20 cellular contexts compared by ENCODE assay signal in the genomic region with DNA sequence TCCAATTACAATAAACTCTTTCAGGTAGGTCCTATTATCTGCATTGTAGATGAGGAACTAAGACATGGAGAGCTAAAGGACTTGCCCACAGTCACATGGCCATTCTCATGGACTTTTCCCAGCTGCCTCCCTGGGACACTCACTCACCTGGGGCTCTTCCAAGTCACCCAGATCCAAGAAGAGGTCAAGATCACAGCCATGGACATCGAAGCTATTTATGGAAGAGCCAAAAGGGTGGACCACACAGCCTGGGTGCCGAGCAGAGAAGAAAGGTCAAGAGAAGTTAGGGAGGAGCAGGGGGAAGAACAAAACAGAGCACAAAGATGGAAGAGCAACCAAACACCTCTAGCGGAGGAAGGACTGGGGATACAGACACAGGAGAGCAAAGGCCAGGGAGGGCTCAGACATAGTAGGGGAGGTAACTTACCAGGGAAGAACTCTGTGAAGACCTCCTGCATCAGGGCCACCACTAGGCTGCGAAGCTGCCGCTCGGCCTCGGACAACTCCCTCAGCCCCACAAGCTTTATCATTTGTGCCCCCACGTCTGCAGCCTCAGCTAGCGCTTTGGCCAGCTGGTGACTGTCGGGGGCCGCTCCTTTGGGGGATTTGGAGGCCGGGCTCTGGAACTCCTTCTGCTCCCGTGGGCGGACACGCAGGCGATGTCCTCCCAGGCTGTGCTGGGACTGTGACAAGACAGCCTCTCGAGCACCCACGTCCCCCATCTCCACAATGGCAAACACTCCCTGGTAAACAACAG. TPM values are rescaled to one million over a fixed set of nuclear protein-coding genes. Genes with fewer than 3 reads are reported as not detected.
DNase-seq lines count a peak whose midpoint lies in the region; ATAC-seq and TF ChIP-seq lines count a peak whose summit lies in the region.
"Had no signal": no experiment of that assay in that cellular context is flagged by ENCODE, and none has a peak within 500 bp of the region (broad histone marks: within the 10 kb centered on the region; RNA-seq: fewer than 3 reads in every experiment).

No MANE protein-coding gene starts in this region.

- CTCF ChIA-PET in activated CD4-positive, alpha-beta T cell treated with anti-CD3 and anti-CD28 coated beads for 36 hours (lab: Charles Lee): interaction anchor here (0.5 to 1.1 kb wide), 2 partner anchors 10 to 156 kb away, joined by 3 read pairs; a partner anchor contains a TSS
- CTCF ChIA-PET in HEK293 (lab: Yijun Ruan, JAX): interaction anchor here (1.4 kb wide), 1 partner anchor 30 kb away, joined by 5 read pairs; no protein-coding TSS in a partner anchor

- no peak overlapping the region for H3K27ac ChIP-seq in HEK293 (ENCODE audit: extremely low read depth, low read depth, low read length)
- H3K27ac ChIP-seq: GM23248, HL-60 had no signal

- TF ChIP-seq CTCF in HEK293 (tag by site-specific recombination; IDR thresholded peaks at IDR 0.05): no peak
- TF ChIP-seq CTCF in chondrocyte (IDR thresholded peaks at IDR 0.05): no peak

- H3K27ac Mint-ChIP-seq in activated CD4-positive, alpha-beta T cell treated with anti-CD3 and anti-CD28 coated beads for 36 hours: peak overlapping the region; percentile 63
- H3K27ac Mint-ChIP-seq in chondrocyte (ENCODE audit: unreplicated experiment): no peak overlapping the region

- H3K27me3 Mint-ChIP-seq in activated CD4-positive, alpha-beta T cell treated with anti-CD3 and anti-CD28 coated beads for 36 hours: no peaks in the 10 kb centered on the region
- H3K27me3 Mint-ChIP-seq in chondrocyte (ENCODE audit: low read depth): no peaks in the 10 kb centered on the region

- H3K9me3 ChIP-seq in HEK293 (ENCODE audit: control insufficient read depth, insufficient read depth, low read depth, low read length): no peaks in the 10 kb centered on the region
- H3K9me3 ChIP-seq: HAP-1 had no signal

- H3K4me3 Mint-ChIP-seq in activated CD4-positive, alpha-beta T cell treated with anti-CD3 and anti-CD28 coated beads for 36 hours: no peak overlapping the region
- H3K4me3 Mint-ChIP-seq in chondrocyte (ENCODE audit: unreplicated experiment): no peak overlapping the region
- H3K4me3 Mint-ChIP-seq: CD14-positive monocyte had no signal

- peaks cover 4 to 75% of the 10 kb centered on the region in 2 experiments; a peak in 2 of 3 replicates for H3K36me3 ChIP-seq in HEK293 (ENCODE audit: control insufficient read depth in 2 of 2, insufficient read depth in 1 of 2, low read length in 2 of 2)

- H3K4me1 ChIP-seq in HEK293 (ENCODE audit: control insufficient read depth, insufficient read depth, low read length): no peaks in the 10 kb centered on the region
- H3K4me1 ChIP-seq: HAP-1 had no signal

- no peak for ATAC-seq in activated CD4-positive, alpha-beta T cell treated with anti-CD3 and anti-CD28 coated beads for 36 hours
- no peak for ATAC-seq in HG02798 (IDR thresholded peaks at IDR 0.05; ENCODE audit: poor library complexity, unreplicated experiment)
- ATAC-seq: Panc1 had no signal

- H3K36me3 Mint-ChIP-seq in activated CD4-positive, alpha-beta T cell treated with anti-CD3 and anti-CD28 coated beads for 36 hours (ENCODE audit: low read depth): peaks cover 28% of the 10 kb centered on the region
- H3K36me3 Mint-ChIP-seq in chondrocyte (ENCODE audit: low read depth): peaks cover 10% of the 10 kb centered on the region

- DNase-seq in activated CD4-positive, alpha-beta T cell treated with anti-CD3 and anti-CD28 coated beads for 36 hours: no peak
- DNase-seq in activated CD4-positive, alpha-beta T cell treated with anti-CD3 and anti-CD28 coated beads for 4 hours: no peak
- DNase-seq in chondrocyte (ENCODE audit: low spot score) (peak; percentile 72), posterior vena cava (ENCODE audit: low spot score) (peak; percentile 61), SK-N-DZ (ENCODE audit: low spot score) (no peak), NCI-H510A treated with DMSO at 0.1 percent for 48 hours (lab: John Stamatoyannopoulos, UW) (no peak)
- DNase-seq: 8988T, COR-L47, DMS 273 treated with DMSO at 0.1 percent for 48 hours, DND-41, GM23248, NCI-H1092 treated with DMSO at 0.1 percent for 48 hours, NCI-H2081, NCI-H446 treated with DMSO at 0.1 percent for 48 hours had no signal

- no peak overlapping the region for H3K4me3 ChIP-seq in HEK293 (ENCODE audit: low read depth, low read length)
- H3K4me3 ChIP-seq: GM23248, HAP-1 had no signal

- peaks cover 3% of the 10 kb centered on the region for H3K4me1 Mint-ChIP-seq in activated CD4-positive, alpha-beta T cell treated with anti-CD3 and anti-CD28 coated beads for 36 hours
- H3K4me1 Mint-ChIP-seq in chondrocyte (ENCODE audit: low read depth): peaks cover 9% of the 10 kb centered on the region

- POLR2A ChIA-PET in activated CD4-positive, alpha-beta T cell treated with anti-CD3 and anti-CD28 coated beads for 36 hours (lab: Charles Lee): no interaction called here
- POLR2A ChIA-PET in HEK293 (lab: Yijun Ruan, JAX): interaction anchor here (2.0 to 2.5 kb wide), 2 partner anchors 7 to 10 kb away, joined by 10 to 13 read pairs; a partner anchor contains a TSS

- intact Hi-C loops in activated CD4-positive, alpha-beta T cell treated with anti-CD3 and anti-CD28 coated beads for 36 hours (cut with DNase I, micrococcal nuclease): no loop called here
- intact Hi-C loops in posterior vena cava (cut with DNase I): no loop called here

- no peaks in the 10 kb centered on the region for H3K9me3 Mint-ChIP-seq in activated CD4-positive, alpha-beta T cell treated with anti-CD3 and anti-CD28 coated beads for 36 hours (ENCODE audit: low read depth)
- no peaks in the 10 kb centered on the region for H3K9me3 Mint-ChIP-seq in chondrocyte (ENCODE audit: low read depth)
- H3K9me3 Mint-ChIP-seq: CD14-positive monocyte had no signal

TF ChIP-seq in HEK293, 187 proteins besides CTCF, POLR2A, EP300 and RAD21 (continues in another document):
- TF ChIP-seq ZNF341 (tag by site-specific recombination; IDR thresholded peaks at IDR 0.05; ENCODE audit: low read depth) (peak; percentile 65), ZNF571 (tag by site-specific recombination; IDR thresholded peaks at IDR 0.05) (no peak), ZNF391 (tag by site-specific recombination; IDR thresholded peaks at IDR 0.05; ENCODE audit: borderline replicate concordance, low read depth) (no peak), ZNF658 (tag by site-specific recombination; IDR thresholded peaks at IDR 0.05) (no peak)
- TF ChIP-seq, protein P1, sequence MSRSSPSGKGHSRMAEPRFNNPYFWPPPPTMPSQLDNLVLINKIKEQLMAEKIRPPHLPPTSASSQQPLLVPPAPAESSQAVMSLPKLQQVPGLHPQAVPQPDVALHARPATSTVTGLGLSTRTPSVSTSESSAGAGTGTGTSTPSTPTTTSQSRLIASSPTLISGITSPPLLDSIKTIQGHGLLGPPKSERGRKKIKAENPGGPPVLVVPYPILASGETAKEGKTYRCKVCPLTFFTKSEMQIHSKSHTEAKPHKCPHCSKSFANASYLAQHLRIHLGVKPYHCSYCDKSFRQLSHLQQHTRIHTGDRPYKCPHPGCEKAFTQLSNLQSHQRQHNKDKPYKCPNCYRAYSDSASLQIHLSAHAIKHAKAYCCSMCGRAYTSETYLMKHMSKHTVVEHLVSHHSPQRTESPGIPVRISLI (tag by site-specific recombination; IDR thresholded peaks at IDR 0.05): no peak

RNA-seq across cellular contexts. Expression of a gene that starts 7.4 kb away (rescaled TPM):
- 1,000 to 10,000 TPM; 1,986 to 2,351 TPM for total RNA-seq in activated CD4-positive, alpha-beta T cell treated with anti-CD3 and anti-CD28 coated beads for 36 hours
- total RNA-seq in chondrocyte: 1,000 to 1,202 TPM (median 1,017 TPM) in 3 replicates
- total RNA-seq in posterior vena cava: 100 to 1,000 TPM; 706 to 749 TPM
- 3,065 and 3,261 TPM in 2 replicates for polyA plus RNA-seq in SK-N-DZ (2014; cell fraction: cytosol; rRNA removed)
- 1,095 and 1,442 TPM in 2 replicates for polyA plus RNA-seq in SK-N-DZ (2014; cell fraction: nucleus; rRNA removed)

RNA-seq across cellular contexts. Expression of a gene that starts 10.2 kb away (rescaled TPM):
- 10 to 100 TPM; 32.5 to 36.0 TPM for total RNA-seq in activated CD4-positive, alpha-beta T cell treated with anti-CD3 and anti-CD28 coated beads for 36 hours
- total RNA-seq in chondrocyte: 9.6 to 15.2 TPM (median 11.8 TPM) in 3 replicates
- total RNA-seq in posterior vena cava: 10 to 100 TPM; 10.7 to 14.1 TPM
- 29.3 and 33.3 TPM in 2 replicates for polyA plus RNA-seq in SK-N-DZ (2014; cell fraction: cytosol; rRNA removed)
- 46.7 and 63.7 TPM in 2 replicates for polyA plus RNA-seq in SK-N-DZ (2014; cell fraction: nucleus; rRNA removed)

RNA-seq across cellular contexts. Expression of a gene that starts 20.5 kb away (rescaled TPM):
- 100 to 1,000 TPM; 159 to 179 TPM for total RNA-seq in activated CD4-positive, alpha-beta T cell treated with anti-CD3 and anti-CD28 coated beads for 36 hours
- total RNA-seq in chondrocyte (81.7 to 89.3 TPM (median 83.0 TPM) in 3 replicates), posterior vena cava (10 to 100 TPM; 56.5 to 67.2 TPM)
- polyA plus RNA-seq in SK-N-DZ (2014; cell fraction: cytosol; rRNA removed): 105 and 108 TPM in 2 replicates
- 223 and 244 TPM in 2 replicates for polyA plus RNA-seq in SK-N-DZ (2014; cell fraction: nucleus; rRNA removed)

RNA-seq across cellular contexts. Expression of a gene that starts 31.4 kb away (rescaled TPM):
- 100 to 1,000 TPM; 101 to 112 TPM for total RNA-seq in activated CD4-positive, alpha-beta T cell treated with anti-CD3 and anti-CD28 coated beads for 36 hours
- 55.2 to 76.6 TPM (median 58.9 TPM) in 3 replicates for total RNA-seq in chondrocyte
- total RNA-seq in posterior vena cava: 10 to 100 TPM; 58.7 to 63.8 TPM
- polyA plus RNA-seq in SK-N-DZ (2014; cell fraction: cytosol; rRNA removed): 22.8 and 24.5 TPM in 2 replicates
- 193 and 259 TPM in 2 replicates for polyA plus RNA-seq in SK-N-DZ (2014; cell fraction: nucleus; rRNA removed)

RNA-seq across cellular contexts. Expression of a gene that starts 31.9 kb away (rescaled TPM):
- total RNA-seq in activated CD4-positive, alpha-beta T cell treated with anti-CD3 and anti-CD28 coated beads for 36 hours: 1 to 10 TPM; 1.5 to 1.9 TPM
- total RNA-seq in chondrocyte (2.4 to 5.8 TPM (median 3.5 TPM) in 3 replicates), posterior vena cava (1 to 10 TPM; 7.1 to 9.7 TPM)
- polyA plus RNA-seq in SK-N-DZ (2014; cell fraction: cytosol; rRNA removed): 2.4 and 2.6 TPM in 2 replicates
- polyA plus RNA-seq in SK-N-DZ (2014; cell fraction: nucleus; rRNA removed): 2.0 and 3.6 TPM in 2 replicates

Comparison
In these comparisons a context has a peak if more than half of its experiments do, and no peak if none do; other contexts are left out.
1. DNase-seq: peak in chondrocyte (single experiment) and posterior vena cava (single experiment); none in activated CD4-positive, alpha-beta T cell treated with anti-CD3 and anti-CD28 coated beads for 36 hours (single experiment), activated CD4-positive, alpha-beta T cell treated with anti-CD3 and anti-CD28 coated beads for 4 hours (0 of 2), SK-N-DZ (single experiment) and NCI-H510A treated with DMSO at 0.1 percent for 48 hours (single experiment).